Comparison of ENCODE assay signal across 17 cellular contexts in the genomic region with DNA sequence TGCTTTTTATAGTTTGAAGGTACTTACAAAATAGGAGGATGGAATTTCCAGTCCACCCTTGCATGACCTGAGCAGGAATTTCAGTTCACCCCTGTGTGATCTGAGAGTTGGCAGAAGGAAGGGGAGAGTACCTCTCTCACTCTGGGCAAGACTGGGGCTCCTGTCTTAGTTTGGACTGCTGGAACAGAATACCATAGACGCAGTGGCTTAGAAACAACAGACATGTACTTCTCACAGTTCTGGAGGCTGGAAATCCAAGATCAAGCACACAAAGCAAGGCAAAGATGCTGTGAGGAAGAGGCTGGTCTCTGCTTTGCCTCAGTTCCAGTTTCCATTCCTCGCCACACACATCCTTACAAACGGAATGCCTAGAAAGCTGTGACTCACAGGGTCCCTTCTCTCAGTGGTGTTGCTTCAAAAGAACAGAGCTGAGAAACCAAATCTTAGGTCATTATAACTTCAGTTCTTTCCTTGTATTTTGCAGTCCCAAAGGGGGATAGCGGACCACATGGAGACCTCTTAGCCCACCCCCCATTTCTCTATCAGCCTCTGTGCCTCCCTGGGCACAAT.
DNase-seq lines count a peak whose midpoint lies in the region; ATAC-seq and TF ChIP-seq lines count a peak whose summit lies in the region.
"Had no signal": no experiment of that assay in that cellular context is flagged by ENCODE, and none has a peak within 500 bp of the region (broad histone marks: within the 10 kb centered on the region; RNA-seq: fewer than 3 reads in every experiment).

No MANE protein-coding gene starts in this region.

- intact Hi-C loops in A673 (cut with micrococcal nuclease; ENCODE audit: unreplicated experiment) = no loop called here

- peaks cover 35% of the 10 kb centered on the region for H3K4me1 ChIP-seq in osteoblast (ENCODE audit: insufficient read depth, low read length)
- peaks cover 27% of the 10 kb centered on the region for H3K4me1 ChIP-seq in A673 (ENCODE audit: insufficient read depth, low read length, poor library complexity, severe bottlenecking)
- H3K4me1 ChIP-seq: parathyroid adenoma had no signal

- H3K4me3 ChIP-seq in fibroblast of mammary gland (ENCODE audit: control insufficient read depth, low read depth, low read length) (no peak overlapping the region), osteoblast (ENCODE audit: insufficient read depth, low read length) (no peak overlapping the region), A673 (ENCODE audit: low read depth, low read length, poor library complexity, severe bottlenecking) (no peak overlapping the region)
- H3K4me3 ChIP-seq: BLaER1, tibial nerve had no signal

- no peaks in the 10 kb centered on the region for H3K36me3 ChIP-seq in osteoblast (ENCODE audit: insufficient read depth, low read length)
- H3K36me3 ChIP-seq in A673 (ENCODE audit: insufficient read depth, low read length, poor library complexity, severe bottlenecking) = no peaks in the 10 kb centered on the region
- H3K36me3 ChIP-seq: BLaER1, tibial nerve had no signal

- H3K27me3 ChIP-seq in osteoblast (ENCODE audit: insufficient read depth, low read length) (no peaks in the 10 kb centered on the region), A673 (replicated peaks; ENCODE audit: insufficient read depth, low read depth, low read length, poor library complexity) (no peaks in the 10 kb centered on the region)
- H3K27me3 ChIP-seq: BLaER1, tibial nerve had no signal

- DNase-seq in EH (ENCODE audit: low read depth) (peak; percentile 80), fibroblast of mammary gland (ENCODE audit: low read depth) (peak; percentile 72), osteoblast (ENCODE audit: insufficient read length, low spot score, missing footprints) (peak; percentile 78), NCI-H524 (lab: John Stamatoyannopoulos, UW) (no peak), RPMI8226 (no peak), A673 (ENCODE audit: low spot score) (no peak)
- DNase-seq: NCI-H2107; NK-92 treated with Interleukin-12 subunit alpha and Interleukin-12 subunit beta, amount 100 ng/mL, for 24 hours had no signal

- no peaks in the 10 kb centered on the region for H3K79me2 ChIP-seq in osteoblast (ENCODE audit: insufficient read depth, low read length)
- H3K79me2 ChIP-seq: parathyroid adenoma had no signal

- no TSS peak for BruUV-seq in A673 (replicated peaks; lab: Mats Ljungman, UMichigan)

- ATAC-seq in SK-N-SH treated with all-trans-retinoic acid at 6 μM for 48 hours (peak; percentile 13; the same call in 1 of the 3 replicates), GM19324 (IDR thresholded peaks at IDR 0.05; ENCODE audit: low FRiP score, unreplicated experiment) (no peak)

- POLR2A ChIA-PET in A673 (lab: Charles Lee; ENCODE audit: low non-redundant PET) = interaction anchor here (0.5 kb wide), 1 partner anchor 592 kb away, joined by 4 read pairs; no protein-coding TSS in a partner anchor

- CTCF ChIA-PET in A673 (lab: Charles Lee) = interaction anchor here (0.5 to 0.7 kb wide), 2 partner anchors 43 to 751 kb away, joined by 3 to 4 read pairs; no protein-coding TSS in a partner anchor

- peak overlapping the region; percentile 42 for H3K4me2 ChIP-seq in osteoblast (ENCODE audit: insufficient read depth, low read length)

- no peak for TF ChIP-seq CTCF in fibroblast of mammary gland (conservative IDR thresholded peaks at IDR 0.05; ENCODE audit: control insufficient read depth, insufficient read depth, low read depth, low read length)
- no peak for TF ChIP-seq CTCF in osteoblast (IDR thresholded peaks at IDR 0.05; ENCODE audit: extremely low read depth, low read depth, low read length)
- TF ChIP-seq CTCF in A673 (conservative IDR thresholded peaks at IDR 0.05; ENCODE audit: low read depth, low read length) = no peak

- H3K27ac ChIP-seq in osteoblast (ENCODE audit: low read depth, low read length) = no peak overlapping the region
- no peak overlapping the region for H3K27ac ChIP-seq in A673 (ENCODE audit: low read depth, low read length, poor library complexity, severe bottlenecking)
- H3K27ac ChIP-seq: BLaER1, epithelial cell of prostate, HL-60, parathyroid adenoma, SK-N-MC, VCaP had no signal

- H3K9me3 ChIP-seq in osteoblast (ENCODE audit: low read depth, low read length) (no peaks in the 10 kb centered on the region), A673 (ENCODE audit: low read depth, low read length, poor library complexity, severe bottlenecking) (no peaks in the 10 kb centered on the region)
- H3K9me3 ChIP-seq: BLaER1, tibial nerve had no signal

- H4K20me1 ChIP-seq in osteoblast (ENCODE audit: insufficient read depth, low read length) = no peaks in the 10 kb centered on the region
- H4K20me1 ChIP-seq: BLaER1 had no signal

- no peak overlapping the region for H2AFZ ChIP-seq in osteoblast (ENCODE audit: low read length)
- H2AFZ ChIP-seq: parathyroid adenoma had no signal

TF ChIP-seq in SK-N-SH treated with all-trans-retinoic acid at 6 μM for 48 hours, 23 proteins besides CTCF, POLR2A, EP300 and RAD21:
- no peak for TF ChIP-seq CSRNP3 (CRISPR knock-in tag; IDR thresholded peaks at IDR 0.05)

Comparison
In these comparisons a context has a peak if more than half of its experiments do, and no peak if none do; other contexts are left out.
1. DNase-seq: peak in EH (single experiment), fibroblast of mammary gland (single experiment) and osteoblast (single experiment); none in NCI-H524 (0 of 2), RPMI8226 (single experiment) and A673 (single experiment).